ENCODE assay signal across 21 cellular contexts in the genomic region with DNA sequence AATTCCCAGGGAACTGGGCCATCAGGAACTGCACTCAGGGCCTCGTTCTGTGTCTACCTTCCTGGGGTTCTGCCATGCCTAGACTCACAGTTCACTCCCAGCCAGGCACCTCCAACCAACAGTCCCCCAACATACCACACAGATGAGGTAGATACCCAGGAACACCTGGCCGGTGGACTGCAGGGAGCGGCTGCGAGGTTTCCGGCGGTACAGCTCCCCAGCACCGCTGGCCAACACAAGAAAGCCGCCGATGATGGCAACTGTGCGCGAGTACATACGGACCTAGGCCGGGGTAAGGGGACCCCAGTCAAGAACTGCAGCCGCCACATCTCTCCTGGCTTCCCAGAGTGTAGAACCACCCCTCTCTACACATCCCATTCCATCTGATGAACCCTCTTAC. TPM values are rescaled to one million over a fixed set of nuclear protein-coding genes. Genes with fewer than 3 reads are reported as not detected.
DNase-seq lines count a peak whose midpoint lies in the region; ATAC-seq, FAIRE-seq and TF ChIP-seq lines count a peak whose summit lies in the region.
"Had no signal": no experiment of that assay in that cellular context is flagged by ENCODE, and none has a peak within 500 bp of the region (broad histone marks: within the 10 kb centered on the region; RNA-seq: fewer than 3 reads in every experiment).

No MANE protein-coding gene starts in this region.

- H3K36me3 Mint-ChIP-seq in stimulated activated naive CD8-positive, alpha-beta T cell treated with anti-CD3 and anti-CD28 coated beads, Interleukin-15, Interleukin-2, amounts not matched to agents 100 ng/mL and 50 ng/mL, for 24 hours (ENCODE audit: low read depth): peaks cover 16% of the 10 kb centered on the region
- H3K36me3 Mint-ChIP-seq in T-helper 17 cell (ENCODE audit: low read depth): peaks cover 8% of the 10 kb centered on the region
- peaks cover 4% of the 10 kb centered on the region for H3K36me3 Mint-ChIP-seq in mesothelial cell of epicardium

- no peak for DNase-seq in stimulated activated naive CD8-positive, alpha-beta T cell treated with anti-CD3 and anti-CD28 coated beads, Interleukin-15, amount 100 ng/mL, for 72 hours
- no peak for DNase-seq in T-helper 17 cell
- DNase-seq in mesothelial cell of epicardium (ENCODE audit: low spot score in 2 of 2, unreplicated experiment in 2 of 2): no peak
- no peak for DNase-seq in H54 (ENCODE audit: insufficient read length, low spot score)
- DNase-seq in DMS 273 (lab: John Stamatoyannopoulos, UW; ENCODE audit: unreplicated experiment): no peak
- DNase-seq: central memory CD4-positive, alpha-beta T cell; mesenchymal stem cell; NCI-H1092 treated with DMSO at 0.1 percent for 48 hours; NCI-H2029 treated with DMSO at 0.1 percent for 48 hours; NCI-H446 had no signal

- no peak overlapping the region for H3K27ac Mint-ChIP-seq in stimulated activated naive CD8-positive, alpha-beta T cell treated with anti-CD3 and anti-CD28 coated beads, Interleukin-15, Interleukin-2, amounts not matched to agents 100 ng/mL and 50 ng/mL, for 24 hours
- H3K27ac Mint-ChIP-seq in stimulated activated naive CD8-positive, alpha-beta T cell treated with anti-CD3 and anti-CD28 coated beads, Interleukin-15, amount 100 ng/mL, for 72 hours: no peak overlapping the region
- peak overlapping the region; percentile 56 for H3K27ac Mint-ChIP-seq in T-helper 17 cell
- H3K27ac Mint-ChIP-seq in mesothelial cell of epicardium: no peak overlapping the region

- H3K27me3 Mint-ChIP-seq in stimulated activated naive CD8-positive, alpha-beta T cell treated with anti-CD3 and anti-CD28 coated beads, Interleukin-15, Interleukin-2, amounts not matched to agents 100 ng/mL and 50 ng/mL, for 24 hours: no peaks in the 10 kb centered on the region
- peaks cover 5% of the 10 kb centered on the region for H3K27me3 Mint-ChIP-seq in stimulated activated naive CD8-positive, alpha-beta T cell treated with anti-CD3 and anti-CD28 coated beads, Interleukin-15, amount 100 ng/mL, for 72 hours
- H3K27me3 Mint-ChIP-seq in T-helper 17 cell: no peaks in the 10 kb centered on the region
- H3K27me3 Mint-ChIP-seq in mesothelial cell of epicardium (ENCODE audit: low read depth): no peaks in the 10 kb centered on the region

- H3K4me1 Mint-ChIP-seq in stimulated activated naive CD8-positive, alpha-beta T cell treated with anti-CD3 and anti-CD28 coated beads, Interleukin-15, Interleukin-2, amounts not matched to agents 100 ng/mL and 50 ng/mL, for 24 hours (ENCODE audit: low read depth): peaks cover 23% of the 10 kb centered on the region
- H3K4me1 Mint-ChIP-seq in stimulated activated naive CD8-positive, alpha-beta T cell treated with anti-CD3 and anti-CD28 coated beads, Interleukin-15, amount 100 ng/mL, for 72 hours: peaks cover 31% of the 10 kb centered on the region
- H3K4me1 Mint-ChIP-seq in T-helper 17 cell: peaks cover 14% of the 10 kb centered on the region
- H3K4me1 Mint-ChIP-seq in mesothelial cell of epicardium: peaks cover 17% of the 10 kb centered on the region

- ATAC-seq in stimulated activated naive CD8-positive, alpha-beta T cell treated with anti-CD3 and anti-CD28 coated beads, Interleukin-15, amount 100 ng/mL, for 72 hours: no peak
- ATAC-seq in T-helper 17 cell (no peak), HG03175 (IDR thresholded peaks at IDR 0.05; ENCODE audit: unreplicated experiment) (no peak)

- FAIRE-seq in H54 (lab: Jason Lieb, UNC): no peak
- FAIRE-seq: frontal cortex, GM18507, HTR-8/SVneo, TTC549 had no signal

- no peaks in the 10 kb centered on the region for H3K9me3 ChIP-seq in T-helper 17 cell (ENCODE audit: control insufficient read depth, low read length, poor library complexity, severe bottlenecking)
- H3K9me3 ChIP-seq: neutrophil, SK-N-SH had no signal

- no peaks in the 10 kb centered on the region for H3K9me3 Mint-ChIP-seq in stimulated activated naive CD8-positive, alpha-beta T cell treated with anti-CD3 and anti-CD28 coated beads, Interleukin-15, Interleukin-2, amounts not matched to agents 100 ng/mL and 50 ng/mL, for 24 hours
- H3K9me3 Mint-ChIP-seq in stimulated activated naive CD8-positive, alpha-beta T cell treated with anti-CD3 and anti-CD28 coated beads, Interleukin-15, amount 100 ng/mL, for 72 hours: no peaks in the 10 kb centered on the region
- H3K9me3 Mint-ChIP-seq in mesothelial cell of epicardium: no peaks in the 10 kb centered on the region

- no peak for TF ChIP-seq CTCF in mesothelial cell of epicardium (IDR thresholded peaks at IDR 0.05; ENCODE audit: unreplicated experiment)

- no peak for TF ChIP-seq POLR2A in H54 (IDR thresholded peaks at IDR 0.05; ENCODE audit: low read depth, low read length)

- peak overlapping the region; percentile 53 for H3K4me3 Mint-ChIP-seq in stimulated activated naive CD8-positive, alpha-beta T cell treated with anti-CD3 and anti-CD28 coated beads, Interleukin-15, Interleukin-2, amounts not matched to agents 100 ng/mL and 50 ng/mL, for 24 hours
- H3K4me3 Mint-ChIP-seq in stimulated activated naive CD8-positive, alpha-beta T cell treated with anti-CD3 and anti-CD28 coated beads, Interleukin-15, amount 100 ng/mL, for 72 hours: peak overlapping the region in 1 of 2 donors; percentile 35
- peak overlapping the region; percentile 15 for H3K4me3 Mint-ChIP-seq in T-helper 17 cell
- H3K4me3 Mint-ChIP-seq in mesothelial cell of epicardium: peak overlapping the region; percentile 55

RNA-seq across cellular contexts. Expression of a gene that starts 1.9 kb away (rescaled TPM):
- 10 to 100 TPM; 10.5 to 11.8 TPM for total RNA-seq in T-helper 17 cell
- 34.2 to 36.4 TPM (median 35.8 TPM) in 3 replicates for total RNA-seq in mesothelial cell of epicardium

RNA-seq across cellular contexts. Expression of a gene that starts 8.5 kb away (rescaled TPM):
- total RNA-seq in T-helper 17 cell (under 1 TPM; 0.21 to 0.42 TPM), mesothelial cell of epicardium (0.42 to 0.88 TPM (median 0.82 TPM) in 3 replicates)

RNA-seq across cellular contexts. Expression of a gene that starts 53.6 kb away (rescaled TPM):
- total RNA-seq in T-helper 17 cell (10 to 100 TPM; 35.3 to 46.5 TPM), mesothelial cell of epicardium (51.4 to 60.8 TPM (median 58.0 TPM) in 3 replicates)

RNA-seq across cellular contexts. Expression of a gene that starts 57.7 kb away (rescaled TPM):
- total RNA-seq in T-helper 17 cell: 10 to 100 TPM; 10.9 to 13.8 TPM
- 58.3 to 63.2 TPM (median 61.4 TPM) in 3 replicates for total RNA-seq in mesothelial cell of epicardium

RNA-seq across cellular contexts. Expression of a gene that starts 59.1 kb away (rescaled TPM):
- total RNA-seq in T-helper 17 cell (not detected), mesothelial cell of epicardium (not detected in 3 replicates)
- total RNA-seq: frontal cortex, kidney epithelial cell, LHCN-M2, RPMI7951 had no signal
